In genomic region chr17:979539-980405, GRCh38 we compare ENCODE assay signal across 8 cellular contexts. TPM values are rescaled to one million over a fixed set of nuclear protein-coding genes. Genes with fewer than 3 reads are reported as not detected.
A peak's percentile ranks its signal among the peaks of the same experiment; 100 is the strongest.
DNase-seq lines count a peak whose midpoint lies in the region; ATAC-seq and TF ChIP-seq lines count a peak whose summit lies in the region.

TSS of gene NXN (minus strand) at chr17:979776.

- H3K4me1 Mint-ChIP-seq in neural crest cell: peaks cover 39% of the 10 kb centered on the region
- peaks cover 22% of the 10 kb centered on the region for H3K4me1 Mint-ChIP-seq in stimulated activated naive CD8-positive, alpha-beta T cell treated with anti-CD3 and anti-CD28 coated beads, Interleukin-15, amount 100 ng/mL, for 72 hours

- H3K9me3 Mint-ChIP-seq in neural crest cell: no peaks in the 10 kb centered on the region
- H3K9me3 Mint-ChIP-seq in stimulated activated naive CD8-positive, alpha-beta T cell treated with anti-CD3 and anti-CD28 coated beads, Interleukin-15, amount 100 ng/mL, for 72 hours: no peaks in the 10 kb centered on the region

- H3K4me3 ChIP-seq in fibroblast of villous mesenchyme (ENCODE audit: low read depth, low read length): peak within 1 kb of the TSS; percentile 74

- H3K36me3 Mint-ChIP-seq in neural crest cell (ENCODE audit: low read depth): no peaks in the 10 kb centered on the region

- H3K27me3 Mint-ChIP-seq in neural crest cell (ENCODE audit: low read depth): no peaks in the 10 kb centered on the region
- H3K27me3 Mint-ChIP-seq in stimulated activated naive CD8-positive, alpha-beta T cell treated with anti-CD3 and anti-CD28 coated beads, Interleukin-15, amount 100 ng/mL, for 72 hours: peaks cover 37% of the 10 kb centered on the region

- H3K4me3 Mint-ChIP-seq in neural crest cell: peak within 1 kb of the TSS; percentile 93
- peak within 1 kb of the TSS; percentile 82 to 84 for H3K4me3 Mint-ChIP-seq in stimulated activated naive CD8-positive, alpha-beta T cell treated with anti-CD3 and anti-CD28 coated beads, Interleukin-15, amount 100 ng/mL, for 72 hours

- H3K27ac Mint-ChIP-seq in neural crest cell (ENCODE audit: unreplicated experiment): peak within 1 kb of the TSS; percentile 95
- no peak within 1 kb of the TSS for H3K27ac Mint-ChIP-seq in stimulated activated naive CD8-positive, alpha-beta T cell treated with anti-CD3 and anti-CD28 coated beads, Interleukin-15, amount 100 ng/mL, for 72 hours

- DNase-seq in Ammon's horn (ENCODE audit: low spot score) (peak; percentile 93), HK-2 (ENCODE audit: unreplicated experiment) (peak; percentile 96), RPMI7951 (ENCODE audit: low read depth) (peak; percentile 57), fibroblast of villous mesenchyme (ENCODE audit: low read depth) (peak; percentile 84), neural crest cell (ENCODE audit: low read depth, low spot score) (peak; percentile 96)
- DNase-seq in activated effector memory CD4-positive, alpha-beta T cell treated with Interleukin-2 at 50 U/mL for 16 hours: peak; percentile 84
- DNase-seq in stimulated activated naive CD8-positive, alpha-beta T cell treated with anti-CD3 and anti-CD28 coated beads, Interleukin-15, amount 100 ng/mL, for 72 hours: peak; percentile 81 to 89

- TF ChIP-seq CTCF in fibroblast of villous mesenchyme (IDR thresholded peaks at IDR 0.05; ENCODE audit: insufficient read depth, low read depth, low read length) (peak; percentile 16), neural crest cell (conservative IDR thresholded peaks at IDR 0.05) (peak; percentile 33)

- ATAC-seq in GM19372 (IDR thresholded peaks at IDR 0.05; ENCODE audit: low read depth, unreplicated experiment): peak; percentile 70
- peak; percentile 87 for ATAC-seq in stimulated activated naive CD8-positive, alpha-beta T cell treated with anti-CD3 and anti-CD28 coated beads, Interleukin-15, amount 100 ng/mL, for 72 hours

RNA-seq across cellular contexts. Expression of gene NXN, which starts in this region (rescaled TPM):
- 5.9 and 8.4 TPM in 2 replicates for total RNA-seq in RPMI7951 (2014; rRNA removed; shearing (Covaris generic))
- total RNA-seq in fibroblast of villous mesenchyme (91.5 and 124 TPM in 2 replicates), neural crest cell (75.9 and 76.4 TPM in 2 replicates)

Comparison
In these comparisons a context has a peak if more than half of its experiments do, and no peak if none do; other contexts are left out.
1. Peak in every context shown above with its lines: DNase-seq, ATAC-seq and H3K4me3 ChIP-seq.